ENCODE assay signal across 25 cellular contexts in genomic region chr1:166628259-166628658, GRCh38.
DNase-seq lines count a peak whose midpoint lies in the region; ATAC-seq, FAIRE-seq and TF ChIP-seq lines count a peak whose summit lies in the region.
"Had no signal": no experiment of that assay in that cellular context is flagged by ENCODE, and none has a peak within 500 bp of the region (broad histone marks: within the 10 kb centered on the region; RNA-seq: fewer than 3 reads in every experiment).

No MANE protein-coding gene starts in this region.

- TF ChIP-seq EP300 in HepG2 (IDR thresholded peaks at IDR 0.05; ENCODE audit: low read depth in 2 of 2, low read length in 2 of 2) = no peak
- no peak for TF ChIP-seq EP300 in HepG2 (CRISPR knock-in tag; IDR thresholded peaks at IDR 0.05; ENCODE audit: borderline replicate concordance)
- TF ChIP-seq EP300 in K562 (IDR thresholded peaks at IDR 0.05; ENCODE audit: low read length) = no peak

- no peaks in the 10 kb centered on the region for H3K9me1 ChIP-seq in K562 (ENCODE audit: control insufficient read depth, insufficient read depth, low read length)

- no peak overlapping the region for H3K4me2 ChIP-seq in HepG2 (ENCODE audit: low read depth, low read length)
- no peak overlapping the region for H3K4me2 ChIP-seq in K562 (ENCODE audit: insufficient read depth, low read length)
- H3K4me2 ChIP-seq: BLaER1 had no signal

- H3K4me1 ChIP-seq in HepG2 (ENCODE audit: insufficient read depth, low read length) (no peaks in the 10 kb centered on the region), right lobe of liver (no peaks in the 10 kb centered on the region), K562 (replicated peaks in 1 of 2; ENCODE audit: control insufficient read depth in 2 of 2, insufficient read depth in 2 of 2, low read length in 2 of 2) (0 out of 5 replicates have a peak, but pooled peaks cover 0 to 4% of the 10 kb centered on the region in 2 experiments)
- H3K4me1 ChIP-seq: BE2C, BLaER1 had no signal

- TF ChIP-seq POLR2A in HepG2 (IDR thresholded peaks at IDR 0.05; ENCODE audit: insufficient read depth in 1 of 2, low read depth in 2 of 2, low read length in 2 of 2) = no peak
- no peak for TF ChIP-seq POLR2A in right lobe of liver (IDR thresholded peaks at IDR 0.05)
- TF ChIP-seq POLR2A in K562 (conservative IDR thresholded peaks at IDR 0.05) = no peak

- in situ Hi-C loops in HepG2 (cut with HindIII; ENCODE audit: extremely low pct_ligation_motif_present, low pct_unique_long_range_greater_than_20kb) = no loop called here
- in situ Hi-C loops in K562 (cut with MboI) = no loop called here

- H3K27ac ChIP-seq in HepG2 (ENCODE audit: extremely low read length, insufficient read depth, low read length) = no peak overlapping the region
- H3K27ac ChIP-seq in right lobe of liver = no peak overlapping the region
- no peak overlapping the region for H3K27ac ChIP-seq in K562 (ENCODE audit: extremely low read depth, low read depth, low read length)
- H3K27ac ChIP-seq: 22Rv1, BLaER1 had no signal

- no peak for ATAC-seq in HepG2
- ATAC-seq in right lobe of liver = no peak
- no peak for ATAC-seq in K562
- ATAC-seq in GM18868 (IDR thresholded peaks at IDR 0.05; ENCODE audit: unreplicated experiment) = no peak
- ATAC-seq: GM12878 had no signal

- no peaks in the 10 kb centered on the region for H3K36me3 ChIP-seq in HepG2 (replicated peaks in 1 of 2; ENCODE audit: control insufficient read depth in 1 of 2, insufficient read depth in 2 of 2, low read length in 2 of 2)
- no peaks in the 10 kb centered on the region for H3K36me3 ChIP-seq in right lobe of liver
- H3K36me3 ChIP-seq in K562 (ENCODE audit: control insufficient read depth, insufficient read depth, low read length) = no peaks in the 10 kb centered on the region
- H3K36me3 ChIP-seq: BE2C, BLaER1 had no signal

- WGBS in HepG2 (ENCODE audit: low lambda C conversion rate) = 0% methylated on average over 1 of the region's 1 CpG
- WGBS in right lobe of liver (ENCODE audit: insufficient coverage, low coverage, low lambda C conversion rate, missing lambda C conversion rate) = 67% methylated on average over 1 of the region's 1 CpG
- 53% methylated on average over 1 of the region's 1 CpG for WGBS in K562 (ENCODE audit: insufficient coverage, low coverage, missing lambda C conversion rate)

- TF ChIP-seq CTCF in HepG2 (CRISPR knock-in tag; IDR thresholded peaks at IDR 0.05) (no peak), right lobe of liver (IDR thresholded peaks at IDR 0.05) (no peak), K562 (IDR thresholded peaks at IDR 0.05 in 2 of 3, conservative IDR thresholded peaks at IDR 0.05 in 1 of 3; ENCODE audit: insufficient read depth in 2 of 3, low read depth in 1 of 3, low read length in 3 of 3) (no peak)

- H4K20me1 ChIP-seq in HepG2 (ENCODE audit: insufficient read depth, low read length) = no peaks in the 10 kb centered on the region
- H4K20me1 ChIP-seq in K562 (replicated peaks; ENCODE audit: control insufficient read depth, insufficient read depth, low read length) = no peaks in the 10 kb centered on the region
- H4K20me1 ChIP-seq: BLaER1 had no signal

- H3K9ac ChIP-seq in HepG2 (ENCODE audit: insufficient read depth, low read depth, low read length) = no peak overlapping the region
- H3K9ac ChIP-seq in K562 (ENCODE audit: insufficient read depth in 1 of 2, low read depth in 2 of 2, low read length in 2 of 2) = no peak overlapping the region
- H3K9ac ChIP-seq: BLaER1 had no signal

- H2AFZ ChIP-seq in HepG2 (ENCODE audit: low read length) (no peak overlapping the region), K562 (ENCODE audit: low read depth, low read length) (no peak overlapping the region)

- H3K4me3 ChIP-seq in HepG2 (replicated peaks in 1 of 3; ENCODE audit: insufficient read depth in 1 of 3, low read depth in 2 of 3, low read length in 3 of 3) (no peak overlapping the region), right lobe of liver (no peak overlapping the region), K562 (no peak overlapping the region)
- H3K4me3 ChIP-seq: BLaER1, GM12878 had no signal

- TF ChIP-seq RAD21 in HepG2 (CRISPR knock-in tag; IDR thresholded peaks at IDR 0.05) = no peak
- TF ChIP-seq RAD21 in K562 (CRISPR knock-in tag; conservative IDR thresholded peaks at IDR 0.05 in 1 of 2, IDR thresholded peaks at IDR 0.05 in 1 of 2) = no peak

- CTCF ChIA-PET in HepG2 (lab: Yijun Ruan, JAX; ENCODE audit: low intra/inter-chr PET ratio, low total read pairs) (no interaction called here), K562 (lab: Yijun Ruan, JAX; ENCODE audit: low intra/inter-chr PET ratio) (no interaction called here)

- H3K27me3 ChIP-seq in HepG2 (ENCODE audit: control insufficient read depth in 1 of 2, insufficient read depth in 2 of 2, low read length in 2 of 2) = no peaks in the 10 kb centered on the region
- no peaks in the 10 kb centered on the region for H3K27me3 ChIP-seq in right lobe of liver
- no peaks in the 10 kb centered on the region for H3K27me3 ChIP-seq in K562 (ENCODE audit: control insufficient read depth in 2 of 2, insufficient read depth in 2 of 2, low read length in 2 of 2)
- H3K27me3 ChIP-seq: BLaER1 had no signal

- no peaks in the 10 kb centered on the region for H3K79me2 ChIP-seq in HepG2 (ENCODE audit: insufficient read depth, low read length)
- no peaks in the 10 kb centered on the region for H3K79me2 ChIP-seq in K562 (ENCODE audit: control insufficient read depth, insufficient read depth, low read length)

- FAIRE-seq in HepG2 (lab: Jason Lieb, UNC) (no peak), K562 (lab: Jason Lieb, UNC) (no peak)
- FAIRE-seq: GM12878, GM12892, GM18507, GM19239 had no signal

- BruUV-seq in HepG2 (replicated peaks; lab: Mats Ljungman, UMichigan) (no TSS peak), K562 (replicated peaks; lab: Mats Ljungman, UMichigan) (no TSS peak)

- H3K9me3 ChIP-seq in HepG2 (ENCODE audit: low read length) = no peaks in the 10 kb centered on the region
- no peaks in the 10 kb centered on the region for H3K9me3 ChIP-seq in right lobe of liver
- no peaks in the 10 kb centered on the region for H3K9me3 ChIP-seq in K562 (replicated peaks; ENCODE audit: control insufficient read depth, insufficient read depth, low read depth, low read length)
- H3K9me3 ChIP-seq: BE2C, BLaER1 had no signal

- no peak for DNase-seq in HepG2 (ENCODE audit: low spot score)
- no peak for DNase-seq in right lobe of liver
- no peak for DNase-seq in K562 (ENCODE audit: extremely low read depth in 1 of 4, low spot score in 3 of 4)
- no peak for DNase-seq in cerebellar nuclear complex (lab: John Stamatoyannopoulos, UW)
- DNase-seq: ACHN; BE2C; C1 segment of cervical spinal cord; CD4-positive, alpha-beta memory T cell; CD4-positive, CD25-positive, alpha-beta regulatory T cell; CD8-positive, alpha-beta memory T cell; COR-L47; DMS 273 treated with DMSO at 0.1 percent for 48 hours; DMS153; DMS53; DMS79; DND-41; EL; GDM1 had no signal

- intact Hi-C loops in HepG2 (cut with micrococcal nuclease; ENCODE audit: unreplicated experiment) (no loop called here), right lobe of liver (cut with DNase I) (no loop called here), K562 (cut with micrococcal nuclease) (no loop called here)

- POLR2A ChIA-PET in HepG2 (lab: Yijun Ruan, JAX) (no interaction called here), K562 (lab: Yijun Ruan, JAX) (interaction anchor here (0.5 to 1.5 kb wide), 3 partner anchors 9 to 241 kb away, joined by 3 to 4 read pairs (median 4); no protein-coding TSS in a partner anchor)

TF ChIP-seq in HepG2, 621 proteins besides CTCF, POLR2A, EP300 and RAD21:
- TF ChIP-seq MAFK (conservative IDR thresholded peaks at IDR 0.05 in 1 of 2, IDR thresholded peaks at IDR 0.05 in 1 of 2; ENCODE audit: low read length in 2 of 2) = peak; percentile 60 to 85; a peak in 3 of 4 replicates
- TF ChIP-seq MAFF (IDR thresholded peaks at IDR 0.05; ENCODE audit: low read depth, low read length) = peak; percentile 72
- no peak for TF ChIP-seq ZSCAN20 (CRISPR knock-in tag; IDR thresholded peaks at IDR 0.05; ENCODE audit: borderline replicate concordance)

TF ChIP-seq in K562, 482 proteins besides CTCF, POLR2A, EP300 and RAD21:
- TF ChIP-seq ZNF316 (IDR thresholded peaks at IDR 0.05) (peak; percentile 88), MAFG (tag; conservative IDR thresholded peaks at IDR 0.05) (peak; percentile 75), MAFK (IDR thresholded peaks at IDR 0.05; ENCODE audit: low read length) (peak; percentile 70), MAFF (IDR thresholded peaks at IDR 0.05; ENCODE audit: low read length) (peak; percentile 65), DMBX1 (CRISPR knock-in tag; IDR thresholded peaks at IDR 0.05; ENCODE audit: borderline replicate concordance) (no peak), C11orf30 (IDR thresholded peaks at IDR 0.05; ENCODE audit: low read depth) (peak; percentile 72)

Comparison
In these comparisons a context has a peak if more than half of its experiments do, and no peak if none do; other contexts are left out.
1. Of the 241 proteins assayed by ChIP-seq in both HepG2 and K562: peak only in HepG2: none; only in K562: MAFG; in both: MAFF and MAFK; in neither: 238.